Comparison of ENCODE assay signal across 23 cellular contexts in genomic region chr11:97461934-97462333, GRCh38.
A peak's percentile ranks its signal among the peaks of the same experiment; 100 is the strongest.
DNase-seq lines count a peak whose midpoint lies in the region; ATAC-seq and TF ChIP-seq lines count a peak whose summit lies in the region.
"Had no signal": no experiment of that assay in that cellular context is flagged by ENCODE, and none has a peak within 500 bp of the region (broad histone marks: within the 10 kb centered on the region; RNA-seq: fewer than 3 reads in every experiment).

No MANE protein-coding gene starts in this region.

- no peaks in the 10 kb centered on the region for H3K36me3 Mint-ChIP-seq in activated CD4-positive, alpha-beta T cell treated with anti-CD3 and anti-CD28 coated beads, Interleukin-2, amount 10 ng/mL, durations not matched to agents 24 days and 14 days (ENCODE audit: low read depth)

- H3K4me1 ChIP-seq in right atrium auricular region (no peaks in the 10 kb centered on the region), PC-3 (ENCODE audit: insufficient read depth, low read length) (no peaks in the 10 kb centered on the region)
- H3K4me1 ChIP-seq: BLaER1, Peyer's patch had no signal

- no peak overlapping the region for H3K27ac Mint-ChIP-seq in activated CD4-positive, alpha-beta T cell treated with anti-CD3 and anti-CD28 coated beads, Interleukin-2, amount 10 ng/mL, durations not matched to agents 24 days and 14 days
- H3K27ac Mint-ChIP-seq: CD4-positive, alpha-beta T cell had no signal

- BruUV-seq in PC-3 (replicated peaks; lab: Mats Ljungman, UMichigan) = no TSS peak

- peak; percentile 37 for DNase-seq in Right ventricle myocardium superior
- no peak for DNase-seq in right atrium auricular region (ENCODE audit: low spot score)
- peak; percentile 21 for DNase-seq in PC-3
- peak; percentile 29 for DNase-seq in left kidney (ENCODE audit: low read depth, low spot score)
- peak; percentile 78 for DNase-seq in posterior vena cava (ENCODE audit: low spot score)
- DNase-seq in activated naive CD4-positive, alpha-beta T cell treated with Interleukin-2 at 50 U/mL for 16 hours = no peak
- no peak for DNase-seq in activated CD4-positive, alpha-beta T cell treated with anti-CD3 and anti-CD28 coated beads, Interleukin-2, amount 10 ng/mL, durations not matched to agents 24 days and 14 days
- DNase-seq in DMS153 treated with DMSO at 0.1 percent for 48 hours (lab: John Stamatoyannopoulos, UW; ENCODE audit: unreplicated experiment) = no peak
- DNase-seq: CD4-positive, alpha-beta T cell; GDM1; GOT3; HCEC 1CT; NCI-H1092; NCI-H1417 treated with DMSO at 0.1 percent for 48 hours; NCI-H1930; NCI-H2107; NCI-H82; SIG-M5 had no signal

- no peak overlapping the region for H3K4me2 ChIP-seq in PC-3 (ENCODE audit: low read length)
- H3K4me2 ChIP-seq: BLaER1 had no signal

- H3K9me3 Mint-ChIP-seq in activated CD4-positive, alpha-beta T cell treated with anti-CD3 and anti-CD28 coated beads, Interleukin-2, amount 10 ng/mL, durations not matched to agents 24 days and 14 days = peaks cover 11% of the 10 kb centered on the region

- H3K36me3 ChIP-seq in right atrium auricular region (no peaks in the 10 kb centered on the region), PC-3 (ENCODE audit: low read depth, low read length) (no peaks in the 10 kb centered on the region)
- H3K36me3 ChIP-seq: BLaER1, Peyer's patch had no signal

- H3K4me3 ChIP-seq in right atrium auricular region = no peak overlapping the region
- no peak overlapping the region for H3K4me3 ChIP-seq in PC-3 (ENCODE audit: low read length)
- H3K4me3 ChIP-seq: BLaER1, GM12878, Peyer's patch, SK-N-MC had no signal

- H4K20me1 ChIP-seq in PC-3 (ENCODE audit: low read length) = no peaks in the 10 kb centered on the region
- H4K20me1 ChIP-seq: BLaER1 had no signal

- no peaks in the 10 kb centered on the region for H3K27me3 ChIP-seq in right atrium auricular region
- H3K27me3 ChIP-seq in PC-3 (ENCODE audit: low read length) = no peaks in the 10 kb centered on the region
- H3K27me3 ChIP-seq: BLaER1, Peyer's patch had no signal

- H3K9ac ChIP-seq in PC-3 (ENCODE audit: low read length) = no peak overlapping the region
- H3K9ac ChIP-seq: BLaER1 had no signal

- no peak overlapping the region for H3K4me3 Mint-ChIP-seq in activated CD4-positive, alpha-beta T cell treated with anti-CD3 and anti-CD28 coated beads, Interleukin-2, amount 10 ng/mL, durations not matched to agents 24 days and 14 days
- H3K4me3 Mint-ChIP-seq: CD4-positive, alpha-beta T cell had no signal

- H3K27me3 Mint-ChIP-seq in activated CD4-positive, alpha-beta T cell treated with anti-CD3 and anti-CD28 coated beads, Interleukin-2, amount 10 ng/mL, durations not matched to agents 24 days and 14 days = no peaks in the 10 kb centered on the region
- H3K27me3 Mint-ChIP-seq: CD4-positive, alpha-beta T cell had no signal

- CTCF ChIA-PET in PC-3 (lab: Charles Lee) = no interaction called here

- 0 out of 2 replicates have a peak overlapping the region, but pooled peaks have one; percentile 23 for H2AFZ ChIP-seq in PC-3 (ENCODE audit: low read length)

- H3K9me3 ChIP-seq in right atrium auricular region (peaks cover 0 to 12% of the 10 kb centered on the region in 2 donors), PC-3 (ENCODE audit: low read length) (peaks cover 11% of the 10 kb centered on the region; the same call in 1 of the 2 replicates)

- H3K79me2 ChIP-seq in PC-3 (ENCODE audit: low read length) = no peaks in the 10 kb centered on the region

- H3K4me1 Mint-ChIP-seq in activated CD4-positive, alpha-beta T cell treated with anti-CD3 and anti-CD28 coated beads, Interleukin-2, amount 10 ng/mL, durations not matched to agents 24 days and 14 days = no peaks in the 10 kb centered on the region

- no peaks in the 10 kb centered on the region for H3F3A ChIP-seq in PC-3 (ENCODE audit: low read length, unreplicated experiment)

- TF ChIP-seq CTCF in right atrium auricular region (IDR thresholded peaks at IDR 0.05) (no peak), PC-3 (conservative IDR thresholded peaks at IDR 0.05; ENCODE audit: low read depth, low read length) (no peak)

- intact Hi-C loops in Right ventricle myocardium superior (cut with DNase I) = no loop called here
- intact Hi-C loops in PC-3 (cut with micrococcal nuclease) = no loop called here
- intact Hi-C loops in posterior vena cava (cut with DNase I) = no loop called here
- intact Hi-C loops in activated CD4-positive, alpha-beta T cell treated with anti-CD3 and anti-CD28 coated beads, Interleukin-2, amount 10 ng/mL, durations not matched to agents 24 days and 14 days (cut with micrococcal nuclease) = no loop called here

- H3K9me2 ChIP-seq in PC-3 (replicated peaks; ENCODE audit: low read length) = no peaks in the 10 kb centered on the region

- H3K27ac ChIP-seq in right atrium auricular region (no peak overlapping the region), PC-3 (ENCODE audit: low read length) (no peak overlapping the region)
- H3K27ac ChIP-seq: BLaER1, HL-60, Peyer's patch, SK-N-MC had no signal

- POLR2A ChIA-PET in PC-3 (lab: Charles Lee; ENCODE audit: unreplicated experiment) = no interaction called here

- ATAC-seq in Right ventricle myocardium superior (ENCODE audit: poor library complexity) = no peak
- no peak for ATAC-seq in PC-3
- ATAC-seq: GM12878 had no signal

Comparison
In these comparisons a context has a peak if more than half of its experiments do, and no peak if none do; other contexts are left out.
1. DNase-seq: peak in Right ventricle myocardium superior (single experiment), PC-3 (single experiment), left kidney (single experiment) and posterior vena cava (single experiment); none in right atrium auricular region (single experiment), activated naive CD4-positive, alpha-beta T cell treated with Interleukin-2 at 50 U/mL for 16 hours (single experiment), activated CD4-positive, alpha-beta T cell treated with anti-CD3 and anti-CD28 coated beads, Interleukin-2, amount 10 ng/mL, durations not matched to agents 24 days and 14 days (single experiment) and DMS153 treated with DMSO at 0.1 percent for 48 hours (single experiment).